Comparison of ENCODE assay signal across 16 cellular contexts in genomic region chr11:118678908-118679307, GRCh38. TPM values are rescaled to one million over a fixed set of nuclear protein-coding genes. Genes with fewer than 3 reads are reported as not detected.
DNase-seq lines count a peak whose midpoint lies in the region; ATAC-seq and TF ChIP-seq lines count a peak whose summit lies in the region.
"Not testable (repeated sequence)": the region's sequence is repeated elsewhere in the genome, so short reads cannot be mapped to it uniquely, and the experiment has no call there.
"Had no signal": no experiment of that assay in that cellular context is flagged by ENCODE, and none has a peak within 500 bp of the region (broad histone marks: within the 10 kb centered on the region; RNA-seq: fewer than 3 reads in every experiment).

No MANE protein-coding gene starts in this region.

- not testable (repeated sequence) for H3K4me2 ChIP-seq in neuronal stem cell (ENCODE audit: insufficient read depth, low read length, poor library complexity, severe bottlenecking)

- in situ Hi-C loops in brain microvascular endothelial cell (cut with HindIII; ENCODE audit: low pct_ligation_motif_present, low sequenced_read_pairs), result not testable (repeated sequence)

- TF ChIP-seq CTCF in brain microvascular endothelial cell (IDR thresholded peaks at IDR 0.05; ENCODE audit: low read depth, low read length, missing control alignments) (peak; percentile 46), epithelial cell of proximal tubule (conservative IDR thresholded peaks at IDR 0.05; ENCODE audit: low read depth, low read length) (peak; percentile 51), thoracic aorta (IDR thresholded peaks at IDR 0.05) (peak; percentile 25)

- H4K91ac ChIP-seq in neuronal stem cell (ENCODE audit: low read depth, low read length, poor library complexity), result not testable (repeated sequence)

- H2BK15ac ChIP-seq in neuronal stem cell (ENCODE audit: low read length), result not testable (repeated sequence)

- not testable (repeated sequence) for H3K4ac ChIP-seq in neuronal stem cell (ENCODE audit: low read length)

- H3K9me3 ChIP-seq in neuronal stem cell (replicated peaks in 1 of 2; ENCODE audit: control insufficient read depth in 2 of 2, insufficient read depth in 1 of 2, low read depth in 1 of 2, low read length in 2 of 2); thoracic aorta: not testable (repeated sequence)

- H2AK5ac ChIP-seq in neuronal stem cell (ENCODE audit: low read depth, low read length), result not testable (repeated sequence)

- H3K36me3 ChIP-seq in brain microvascular endothelial cell (replicated peaks); neuronal stem cell (replicated peaks in 1 of 2; ENCODE audit: control insufficient read depth in 2 of 2, insufficient read depth in 2 of 2, low read length in 2 of 2); thoracic aorta: not testable (repeated sequence)

- not testable (repeated sequence) for H3K27me3 ChIP-seq in brain microvascular endothelial cell (replicated peaks); neuronal stem cell (ENCODE audit: control insufficient read depth in 3 of 3, insufficient read depth in 3 of 3, low read depth in 1 of 3, low read length in 3 of 3); thoracic aorta (replicated peaks; ENCODE audit: insufficient read depth)

- H2BK120ac ChIP-seq in neuronal stem cell (ENCODE audit: low read depth, low read length), result not testable (repeated sequence)

- not testable (repeated sequence) for ATAC-seq in thoracic aorta (ENCODE audit: insufficient number of reproducible peaks, low FRiP score, low read depth)

- no CpG with 5 or more reads among the region's 11 CpGs for WGBS in neuronal stem cell (ENCODE audit: extremely low coverage in 2 of 2, insufficient read length in 2 of 2, insufficient replicate concordance in 1 of 2), 2 donors

- not testable (repeated sequence) for H3K4me3 ChIP-seq in brain microvascular endothelial cell (ENCODE audit: low read depth, low read length); epithelial cell of proximal tubule (ENCODE audit: low read depth, low read length); neuronal stem cell (ENCODE audit: low read length in 2 of 2); thoracic aorta

- H2BK5ac ChIP-seq in neuronal stem cell (ENCODE audit: low read length), result not testable (repeated sequence)

- not testable (repeated sequence) for H2BK12ac ChIP-seq in neuronal stem cell (ENCODE audit: low read length)

- intact Hi-C loops in cardiac septum (cut with DNase I), result not testable (repeated sequence)

- H3K14ac ChIP-seq in neuronal stem cell (ENCODE audit: low read length), result not testable (repeated sequence)

- DNase-seq in DMS53 (lab: John Stamatoyannopoulos, UW) (peak; percentile 40), RPMI7951 (ENCODE audit: low read depth) (peak; percentile 45), cardiac septum (ENCODE audit: low spot score) (peak; percentile 73), left kidney (ENCODE audit: low read depth, low spot score) (peak; percentile 51)
- not testable (repeated sequence) for DNase-seq in brain microvascular endothelial cell; epithelial cell of proximal tubule (ENCODE audit: low read depth); neuronal stem cell (ENCODE audit: low spot score); thoracic aorta (ENCODE audit: low spot score)

- peak overlapping the region; percentile 33 for H3K18ac ChIP-seq in neuronal stem cell (ENCODE audit: low read length)

- not testable (repeated sequence) for H3K4me1 ChIP-seq in neuronal stem cell (ENCODE audit: control insufficient read depth in 2 of 2, insufficient read depth in 1 of 2, low read depth in 1 of 2, low read length in 2 of 2); thoracic aorta (ENCODE audit: control insufficient read depth in 1 of 2, low read depth in 2 of 2)

- not testable (repeated sequence) for H4K8ac ChIP-seq in neuronal stem cell (ENCODE audit: low read depth, low read length)

- H2AFZ ChIP-seq in neuronal stem cell (ENCODE audit: low read length), result peak overlapping the region; percentile 55

- H3K23ac ChIP-seq in neuronal stem cell (ENCODE audit: low read depth, low read length, poor library complexity), result not testable (repeated sequence)

- H3K79me1 ChIP-seq in neuronal stem cell (ENCODE audit: low read depth, low read length), result not testable (repeated sequence)

- H3K27ac ChIP-seq in brain microvascular endothelial cell; neuronal stem cell (replicated peaks; ENCODE audit: low read length); thoracic aorta: not testable (repeated sequence)

- not testable (repeated sequence) for H3K9ac ChIP-seq in neuronal stem cell (ENCODE audit: low read depth, low read length, poor library complexity)

RNA-seq across cellular contexts. Expression of gene TREH, which starts 0.5 kb away (rescaled TPM):
- total RNA-seq in RPMI7951 (2014; rRNA removed; shearing (Covaris generic)), result not detected in 2 replicates
- total RNA-seq in epithelial cell of proximal tubule (not detected in 2 replicates), cardiac septum (not detected), thoracic aorta (not detected)
- not detected for polyA plus RNA-seq in neuronal stem cell (2013, experiment 1 of 2)
- polyA plus RNA-seq in neuronal stem cell (2013, experiment 2 of 2), result not detected
- total RNA-seq: activated CD8-positive, alpha-beta T cell treated with anti-CD3 and anti-CD28 coated beads for 36 hours; activated naive CD4-positive, alpha-beta T cell treated with anti-CD3 and anti-CD28 coated beads for 36 hours; astrocyte; CD8-positive, alpha-beta memory T cell; HT1080; naive thymus-derived CD8-positive, alpha-beta T cell; PC-9 had no signal
- polyA plus RNA-seq: CD8-positive, alpha-beta memory T cell; naive thymus-derived CD8-positive, alpha-beta T cell; SK-N-SH had no signal
